8 cellular contexts compared by ENCODE assay signal in the genomic region with DNA sequence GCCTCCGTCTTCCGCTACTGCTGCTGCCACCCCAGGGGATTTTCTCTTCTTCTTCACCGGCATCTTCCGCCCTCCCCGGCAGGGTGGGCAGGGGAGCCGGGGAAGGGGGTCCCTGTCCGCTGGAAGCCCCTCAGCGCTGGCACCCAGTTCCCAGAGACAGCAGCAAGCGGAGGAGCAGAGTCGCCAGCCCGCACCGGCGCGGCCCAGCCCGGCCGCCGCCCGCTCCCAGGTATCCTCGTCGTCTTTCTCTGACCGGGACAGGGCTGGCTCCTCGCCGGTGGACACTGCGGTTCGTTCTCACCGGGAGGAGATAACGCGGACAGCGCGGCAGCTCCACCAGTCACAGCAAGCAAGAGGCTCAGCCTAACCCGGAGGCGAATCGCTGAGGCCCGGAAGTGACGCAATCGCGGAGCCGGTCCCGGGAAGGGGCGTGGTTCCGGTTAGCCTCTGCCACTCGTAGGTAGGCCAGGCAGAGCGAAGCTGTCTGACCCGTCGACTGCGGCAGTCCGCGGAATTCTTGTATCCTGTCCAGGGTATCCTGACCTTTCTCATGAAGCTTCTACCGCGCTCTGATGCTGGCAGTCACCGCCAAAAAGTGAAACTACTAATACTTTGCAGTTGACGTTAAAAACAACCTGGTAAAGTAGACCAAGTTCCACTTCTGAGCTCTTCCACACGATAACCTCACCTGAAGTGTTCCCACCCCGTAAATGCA. TPM values are rescaled to one million over a fixed set of nuclear protein-coding genes. Genes with fewer than 3 reads are reported as not detected.
A peak's percentile ranks its signal among the peaks of the same experiment; 100 is the strongest.
DNase-seq lines count a peak whose midpoint lies in the region; ATAC-seq, FAIRE-seq and TF ChIP-seq lines count a peak whose summit lies in the region.

A gene (minus strand): TSS at position 351 of the 715 bp plus-strand sequence. CDS start 288 bp downstream, at position 63.

- peak within 1 kb of the TSS; percentile 86 for H3K27ac Mint-ChIP-seq in activated naive CD8-positive, alpha-beta T cell treated with anti-CD3 and anti-CD28 coated beads, Interleukin-2, amount 50 U/mL, for 24 hours

- TF ChIP-seq CTCF in GM12865 (IDR thresholded peaks at IDR 0.05; ENCODE audit: insufficient read depth, low read depth, low read length, missing control alignments) (no peak), pancreas (IDR thresholded peaks at IDR 0.05) (no peak), tibial artery (IDR thresholded peaks at IDR 0.05) (no peak)

- 0 to 1% methylated on average over 53 to 54 of the region's 54 CpGs for WGBS in pancreas, 2 donors

- H3K4me3 ChIP-seq in GM12865 (ENCODE audit: low read depth, low read length) (peak within 1 kb of the TSS; percentile 94), pancreas (peak within 1 kb of the TSS; percentile 85 to 93 (median 88)), tibial artery (peak within 1 kb of the TSS; percentile 83 to 99)

- peaks cover 20% of the 10 kb centered on the region for H3K36me3 Mint-ChIP-seq in activated naive CD8-positive, alpha-beta T cell treated with anti-CD3 and anti-CD28 coated beads, Interleukin-2, amount 50 U/mL, for 24 hours (ENCODE audit: low read depth)

- peaks cover 5% of the 10 kb centered on the region for H3K9me3 Mint-ChIP-seq in activated naive CD8-positive, alpha-beta T cell treated with anti-CD3 and anti-CD28 coated beads, Interleukin-2, amount 50 U/mL, for 24 hours

- ATAC-seq in HG02763 (IDR thresholded peaks at IDR 0.05; ENCODE audit: unreplicated experiment) (peak; percentile 100), Right ventricle myocardium superior (ENCODE audit: poor library complexity) (peak; percentile 100), pancreas (peak; percentile 99 to 100 (median 100))
- peak; percentile 96 for ATAC-seq in activated naive CD8-positive, alpha-beta T cell treated with anti-CD3 and anti-CD28 coated beads, Interleukin-2, amount 50 U/mL, for 24 hours

- intact Hi-C loops in Right ventricle myocardium superior (cut with DNase I) = no loop called here
- intact Hi-C loops in pancreas (cut with DNase I) = no loop called here
- intact Hi-C loops in tibial artery (cut with DNase I; ENCODE audit: low total_unique reads) = no loop called here

- H3K4me1 ChIP-seq in pancreas (peaks cover 4 to 24% (median 8%) of the 10 kb centered on the region in 3 donors), tibial artery (peaks cover 0 to 22% (median 15%) of the 10 kb centered on the region in 4 donors)

- peak; percentile 95 for DNase-seq in GM12865 (ENCODE audit: low read depth)
- DNase-seq in NCI-H1417 treated with DMSO at 0.1 percent for 48 hours (lab: John Stamatoyannopoulos, UW) = peak; percentile 75
- peak; percentile 95 for DNase-seq in SW480 (ENCODE audit: low spot score)
- DNase-seq in activated naive CD8-positive, alpha-beta T cell treated with anti-CD3 and anti-CD28 coated beads, Interleukin-2, amount 50 U/mL, for 24 hours = peak; percentile 96
- peak; percentile 98 for DNase-seq in Right ventricle myocardium superior
- DNase-seq in pancreas = peak; percentile 95 to 98 (median 97)
- peak; percentile 93 to 97 for DNase-seq in tibial artery

- H3K27me3 ChIP-seq in pancreas = peaks cover 0 to 3% (median 0%) of the 10 kb centered on the region in 4 donors
- H3K27me3 ChIP-seq in tibial artery = peaks cover 0 to 7% of the 10 kb centered on the region in 2 donors

- H3K27me3 Mint-ChIP-seq in activated naive CD8-positive, alpha-beta T cell treated with anti-CD3 and anti-CD28 coated beads, Interleukin-2, amount 50 U/mL, for 24 hours = peaks cover 20% of the 10 kb centered on the region

- H3K27ac ChIP-seq in pancreas (peak within 1 kb of the TSS; percentile 47 to 82 (median 74)), tibial artery (peak within 1 kb of the TSS; percentile 82 to 87)

- FAIRE-seq in pancreas (lab: Jason Lieb, UNC) = peak; percentile 54

- H3K9me3 ChIP-seq in pancreas (no peaks in the 10 kb centered on the region), tibial artery (no peaks in the 10 kb centered on the region)

- H3K4me3 Mint-ChIP-seq in activated naive CD8-positive, alpha-beta T cell treated with anti-CD3 and anti-CD28 coated beads, Interleukin-2, amount 50 U/mL, for 24 hours = peak within 1 kb of the TSS; percentile 92

- H3K36me3 ChIP-seq in pancreas (no peaks in the 10 kb centered on the region), tibial artery (no peaks in the 10 kb centered on the region)

- H3K4me1 Mint-ChIP-seq in activated naive CD8-positive, alpha-beta T cell treated with anti-CD3 and anti-CD28 coated beads, Interleukin-2, amount 50 U/mL, for 24 hours = peaks cover 31% of the 10 kb centered on the region

RNA-seq across cellular contexts. Expression of the gene that starts here (rescaled TPM):
- 24.0 TPM for total RNA-seq in Right ventricle myocardium superior
- total RNA-seq in pancreas = 1 to 10 TPM; 6.7 to 9.9 (median 9.4) TPM
- polyA plus RNA-seq in pancreas = 1 to 10 TPM; 5.8 to 8.1 TPM

Comparison
In these comparisons a context has a peak if more than half of its experiments do, and no peak if none do; other contexts are left out.
1. Peak in every context shown above with its lines: DNase-seq, ATAC-seq, H3K4me3 ChIP-seq and H3K27ac ChIP-seq.